ENCODE assay signal across 8 cellular contexts in genomic region chr15:41772720-41773331, GRCh38. TPM values are rescaled to one million over a fixed set of nuclear protein-coding genes. Genes with fewer than 3 reads are reported as not detected.
DNase-seq lines count a peak whose midpoint lies in the region; ATAC-seq and TF ChIP-seq lines count a peak whose summit lies in the region.

No MANE protein-coding gene starts in this region.

- no peaks in the 10 kb centered on the region for H3K27me3 ChIP-seq in SK-N-SH (ENCODE audit: insufficient read depth)
- H3K27me3 ChIP-seq in right atrium auricular region: no peaks in the 10 kb centered on the region

- TF ChIP-seq RAD21 in SK-N-SH (IDR thresholded peaks at IDR 0.05; ENCODE audit: low read length): peak; percentile 89

- no peak for TF ChIP-seq EP300 in SK-N-SH (IDR thresholded peaks at IDR 0.05; ENCODE audit: borderline replicate concordance in 1 of 2, low read depth in 1 of 2, low read length in 1 of 2)

- H3K4me3 ChIP-seq in SK-N-SH (ENCODE audit: low read depth in 2 of 2, low read length in 1 of 2): no peak overlapping the region
- no peak overlapping the region for H3K4me3 ChIP-seq in right atrium auricular region

- no peak for ATAC-seq in HG03439 (IDR thresholded peaks at IDR 0.05; ENCODE audit: unreplicated experiment)

- no peak overlapping the region for H2AFZ ChIP-seq in SK-N-SH (ENCODE audit: low read depth)

- H3K4me2 ChIP-seq in SK-N-SH: no peak overlapping the region

- H3K36me3 ChIP-seq in SK-N-SH (replicated peaks in 1 of 2; ENCODE audit: control insufficient read depth in 1 of 2, insufficient read depth in 2 of 2, low read length in 1 of 2) (peaks cover 5 to 30% of the 10 kb centered on the region in 2 experiments), right atrium auricular region (peaks cover 7% of the 10 kb centered on the region)

- CTCF ChIA-PET in SK-N-SH (lab: Yijun Ruan, JAX): interaction anchor here (0.6 to 6.9 kb wide), 28 partner anchors 9 to 307 kb away, joined by 3 to 114 read pairs (median 5); no protein-coding TSS in a partner anchor

- peaks cover 24% of the 10 kb centered on the region for H3F3A ChIP-seq in SK-N-SH (replicated peaks; ENCODE audit: insufficient read depth)

- POLR2A ChIA-PET in SK-N-SH (lab: Yijun Ruan, JAX): interaction anchor here (0.6 to 2.5 kb wide), 2 partner anchors 14 to 39 kb away, joined by 3 to 13 read pairs; no protein-coding TSS in a partner anchor

- no peaks in the 10 kb centered on the region for H3K9me2 ChIP-seq in SK-N-SH

- H4K20me1 ChIP-seq in SK-N-SH (ENCODE audit: insufficient read depth): no peaks in the 10 kb centered on the region

- peaks cover 20 to 23% of the 10 kb centered on the region in 2 experiments for H3K4me1 ChIP-seq in SK-N-SH (ENCODE audit: control insufficient read depth in 1 of 2, insufficient read depth in 2 of 2, low read depth in 1 of 2, low read length in 1 of 2)
- peaks cover 4 to 31% of the 10 kb centered on the region in 2 donors for H3K4me1 ChIP-seq in right atrium auricular region

- in situ Hi-C loops in G401 (cut with HindIII; ENCODE audit: low sequenced_read_pairs): no loop called here

- no peak overlapping the region for H3K9ac ChIP-seq in SK-N-SH

- 76% methylated on average over 8 of the region's 8 CpGs for WGBS in SK-N-SH (ENCODE audit: low lambda C conversion rate)

- H3K27ac ChIP-seq in SK-N-SH (ENCODE audit: low read depth in 2 of 2, low read length in 1 of 2) (peak overlapping the region in 1 of 2 experiments; percentile 87; a peak in 1 of 4 replicates), right atrium auricular region (peak overlapping the region in 1 of 2 donors; percentile 86)

- TF ChIP-seq CTCF in SK-N-SH (IDR thresholded peaks at IDR 0.05): peak; percentile 82
- peak; percentile 38 to 81 for TF ChIP-seq CTCF in right atrium auricular region (IDR thresholded peaks at IDR 0.05)

- DNase-seq in G401 (ENCODE audit: low spot score) (peak; percentile 91), LoVo (ENCODE audit: low spot score) (peak; percentile 79), SK-N-SH (peak; percentile 61), amniotic epithelial cell (ENCODE audit: low read depth) (peak; percentile 76), right atrium auricular region (ENCODE audit: low spot score) (no peak), renal cortical epithelial cell (ENCODE audit: low read depth) (peak; percentile 76), T1000 (lab: John Stamatoyannopoulos, UW) (no peak)

- H3K79me2 ChIP-seq in SK-N-SH (ENCODE audit: insufficient read depth): peaks cover 31% of the 10 kb centered on the region

- H3K9me3 ChIP-seq in SK-N-SH (no peaks in the 10 kb centered on the region), right atrium auricular region (no peaks in the 10 kb centered on the region)

TF ChIP-seq in SK-N-SH, 30 proteins besides CTCF, POLR2A, EP300 and RAD21:
- no peak for TF ChIP-seq RXRA (IDR thresholded peaks at IDR 0.05; ENCODE audit: borderline replicate concordance, low read depth)
- peak; percentile 95 for TF ChIP-seq SMC3 (IDR thresholded peaks at IDR 0.05; ENCODE audit: low read depth, low read length)
- 0 out of 2 replicates have a peak, but pooled peaks have one; percentile 19 for TF ChIP-seq NRF1 (IDR thresholded peaks at IDR 0.05; ENCODE audit: low read depth, low read length)

RNA-seq across cellular contexts. Expression of gene MAPKBP1, which starts 1.5 kb away (rescaled TPM):
- total RNA-seq in G401 (2014; rRNA removed; shearing (Covaris generic)): 5.8 and 13.2 TPM in 2 replicates
- polyA plus RNA-seq in SK-N-SH (2012; rRNA removed): 5.2 and 6.7 TPM in 2 replicates
- 2.0 and 3.1 TPM in 2 replicates for polyA plus RNA-seq in SK-N-SH (2012; cell fraction: cytosol; rRNA removed)
- polyA plus RNA-seq in SK-N-SH (2012; cell fraction: nucleus; rRNA removed): 28.0 and 28.2 TPM in 2 replicates
- total RNA-seq in right atrium auricular region: 10 to 100 TPM; 10.5 TPM
- total RNA-seq in renal cortical epithelial cell: 8.9 and 18.9 TPM in 2 replicates

RNA-seq across cellular contexts. Expression of gene JMJD7, which starts 55.1 kb away (rescaled TPM):
- 6.7 and 11.8 TPM in 2 replicates for total RNA-seq in G401 (2014; rRNA removed; shearing (Covaris generic))
- 6.5 and 6.8 TPM in 2 replicates for polyA plus RNA-seq in SK-N-SH (2012; rRNA removed)
- polyA plus RNA-seq in SK-N-SH (2012; cell fraction: cytosol; rRNA removed): 3.5 and 4.6 TPM in 2 replicates
- 12.7 and 12.9 TPM in 2 replicates for polyA plus RNA-seq in SK-N-SH (2012; cell fraction: nucleus; rRNA removed)
- total RNA-seq in right atrium auricular region (10 to 100 TPM in 1 of 2 donors, 1 to 10 TPM in 1; 6.4 to 11.7 TPM), renal cortical epithelial cell (4.4 and 6.6 TPM in 2 replicates)

Comparison
In these comparisons a context has a peak if more than half of its experiments do, and no peak if none do; other contexts are left out.
1. DNase-seq: peak in G401 (single experiment), LoVo (single experiment), SK-N-SH (single experiment), amniotic epithelial cell (single experiment) and renal cortical epithelial cell (single experiment); none in right atrium auricular region (single experiment) and T1000 (single experiment).